ENCODE assay signal across 1 cellular context in the genomic region with DNA sequence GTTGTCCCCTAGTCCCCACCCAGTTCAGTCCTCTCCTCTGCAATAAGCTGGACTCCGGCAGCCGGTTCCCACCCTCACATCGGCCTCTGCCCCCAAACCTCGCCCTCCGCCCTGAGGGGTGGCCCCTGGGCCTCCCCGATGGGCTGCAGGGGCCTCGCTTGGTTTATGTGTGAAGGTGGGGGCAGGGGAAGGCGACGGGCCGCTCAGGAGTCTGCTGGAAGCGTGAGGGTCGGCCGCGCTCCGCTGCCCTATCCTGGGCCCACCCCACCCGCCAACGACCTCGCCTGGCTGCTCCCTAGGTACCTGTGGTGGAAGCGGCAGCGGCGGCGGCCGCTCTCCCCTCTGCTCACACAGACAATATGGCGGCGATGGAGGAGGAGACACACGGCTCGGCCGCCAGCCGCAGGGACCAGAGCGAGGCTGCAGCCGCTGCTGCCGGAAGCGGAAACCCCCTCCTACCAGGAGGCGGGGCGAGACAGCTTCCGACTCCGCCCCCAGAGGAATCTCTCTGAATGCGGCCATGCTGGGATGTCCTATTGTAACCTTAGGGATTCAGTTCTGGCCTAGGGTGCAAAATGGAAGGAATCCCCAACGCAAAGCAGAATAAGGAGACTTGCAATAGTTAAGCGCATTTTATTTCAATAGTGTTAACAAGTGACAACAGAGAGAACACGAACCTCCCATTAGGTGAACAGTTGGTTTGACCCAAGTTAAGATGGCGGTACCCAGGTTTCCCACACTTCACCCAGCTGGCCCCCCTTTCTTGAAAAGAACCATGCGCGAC.
TF ChIP-seq lines count a peak whose summit lies in the region.

A gene (minus strand): TSS at position 422 of the 784 bp plus-strand sequence. CDS start 35,239 bp downstream, outside the sequence.

TF ChIP-seq in HepG2, 621 proteins besides CTCF, POLR2A, EP300 and RAD21 (continued from another document and continues in another):
- TF ChIP-seq, protein P1, sequence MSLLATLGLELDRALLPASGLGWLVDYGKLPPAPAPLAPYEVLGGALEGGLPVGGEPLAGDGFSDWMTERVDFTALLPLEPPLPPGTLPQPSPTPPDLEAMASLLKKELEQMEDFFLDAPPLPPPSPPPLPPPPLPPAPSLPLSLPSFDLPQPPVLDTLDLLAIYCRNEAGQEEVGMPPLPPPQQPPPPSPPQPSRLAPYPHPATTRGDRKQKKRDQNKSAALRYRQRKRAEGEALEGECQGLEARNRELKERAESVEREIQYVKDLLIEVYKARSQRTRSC (CRISPR knock-in tag; IDR thresholded peaks at IDR 0.05; ENCODE audit: low read depth), result peak; percentile 94; the same call in 1 of the 2 replicates
- TF ChIP-seq MZF1 (CRISPR knock-in tag; IDR thresholded peaks at IDR 0.05; ENCODE audit: borderline replicate concordance) (no peak; the same call in 1 of the 2 replicates), GLI4 (CRISPR knock-in tag; IDR thresholded peaks at IDR 0.05; ENCODE audit: borderline replicate concordance) (peak; percentile 78; the same call in 1 of the 2 replicates), RXRA (CRISPR knock-in tag; IDR thresholded peaks at IDR 0.05) (peak; percentile 82), LCORL (IDR thresholded peaks at IDR 0.05) (peak; percentile 92), LCORL (CRISPR knock-in tag; IDR thresholded peaks at IDR 0.05) (peak; percentile 93), MTA3 (CRISPR knock-in tag; IDR thresholded peaks at IDR 0.05) (peak; percentile 86; the same call in 1 of the 2 replicates), CC2D1A (CRISPR knock-in tag; IDR thresholded peaks at IDR 0.05) (no peak), KLF11 (CRISPR knock-in tag; IDR thresholded peaks at IDR 0.05) (peak; percentile 55; the same call in 1 of the 2 replicates), NR2F2 (IDR thresholded peaks at IDR 0.05; ENCODE audit: borderline replicate concordance, low read depth) (0 out of 2 replicates have a peak, but pooled peaks have one; percentile 7), FOXC1 (CRISPR knock-in tag; IDR thresholded peaks at IDR 0.05; ENCODE audit: borderline replicate concordance) (peak; percentile 98; the same call in 1 of the 2 replicates), NR2F1 (CRISPR knock-in tag; IDR thresholded peaks at IDR 0.05) (peak in 1 of 2 experiments; percentile 48; a peak in 1 of 4 replicates), ZNF674 (CRISPR knock-in tag; IDR thresholded peaks at IDR 0.05; ENCODE audit: low read depth) (peak; percentile 74; the same call in 1 of the 2 replicates), TCF12 (IDR thresholded peaks at IDR 0.05) (no peak), TCF12 (CRISPR knock-in tag; IDR thresholded peaks at IDR 0.05) (peak; percentile 77; the same call in 1 of the 2 replicates), KMT2B (CRISPR knock-in tag; IDR thresholded peaks at IDR 0.05) (peak; percentile 86), GZF1 (CRISPR knock-in tag; IDR thresholded peaks at IDR 0.05) (peak; percentile 46; the same call in 1 of the 2 replicates), MXD4 (CRISPR knock-in tag; IDR thresholded peaks at IDR 0.05) (peak; percentile 77), KLF13 (CRISPR knock-in tag; IDR thresholded peaks at IDR 0.05) (peak; percentile 92), ZFAT (CRISPR knock-in tag; conservative IDR thresholded peaks at IDR 0.05) (no peak), SRSF1 (optimal IDR thresholded peaks at IDR 0.05; ENCODE audit: low read depth, low read length) (peak; percentile 98), NCOA5 (CRISPR knock-in tag; IDR thresholded peaks at IDR 0.05) (no peak), PRMT3 (CRISPR knock-in tag; IDR thresholded peaks at IDR 0.05; ENCODE audit: borderline replicate concordance, low read depth) (no peak), ZNF484 (CRISPR knock-in tag; IDR thresholded peaks at IDR 0.05; ENCODE audit: borderline replicate concordance, low read depth) (no peak), SSRP1 (CRISPR knock-in tag; IDR thresholded peaks at IDR 0.05) (no peak), HDAC1 (CRISPR knock-in tag; IDR thresholded peaks at IDR 0.05) (peak; percentile 66), MTA1 (CRISPR knock-in tag; IDR thresholded peaks at IDR 0.05; ENCODE audit: borderline replicate concordance) (peak; percentile 81; the same call in 1 of the 2 replicates), ONECUT2 (CRISPR knock-in tag; IDR thresholded peaks at IDR 0.05) (no peak), ARHGAP35 (CRISPR knock-in tag; IDR thresholded peaks at IDR 0.05; ENCODE audit: borderline replicate concordance) (no peak; the same call in 1 of the 2 replicates), GABPB1 (CRISPR knock-in tag; IDR thresholded peaks at IDR 0.05) (peak; percentile 100), U2AF2 (IDR thresholded peaks at IDR 0.05; ENCODE audit: low read depth, low read length) (0 out of 2 replicates have a peak, but pooled peaks have one; percentile 26), GATA4 (IDR thresholded peaks at IDR 0.05; ENCODE audit: borderline replicate concordance, low read depth) (peak; percentile 82; the same call in 1 of the 2 replicates), ZMYM2 (CRISPR knock-in tag; IDR thresholded peaks at IDR 0.05) (peak; percentile 79), PHF20 (CRISPR knock-in tag; IDR thresholded peaks at IDR 0.05) (peak; percentile 86), HDAC6 (IDR thresholded peaks at IDR 0.05; ENCODE audit: low read depth, low read length) (no peak), ISX (CRISPR knock-in tag; conservative IDR thresholded peaks at IDR 0.05) (peak; percentile 95; the same call in 1 of the 2 replicates), SUZ12 (IDR thresholded peaks at IDR 0.05; ENCODE audit: low read depth, low read length) (no peak; the same call in 1 of the 2 replicates), ZSCAN31 (CRISPR knock-in tag; IDR thresholded peaks at IDR 0.05; ENCODE audit: low read depth) (peak; percentile 99)
- TF ChIP-seq, protein P2, sequence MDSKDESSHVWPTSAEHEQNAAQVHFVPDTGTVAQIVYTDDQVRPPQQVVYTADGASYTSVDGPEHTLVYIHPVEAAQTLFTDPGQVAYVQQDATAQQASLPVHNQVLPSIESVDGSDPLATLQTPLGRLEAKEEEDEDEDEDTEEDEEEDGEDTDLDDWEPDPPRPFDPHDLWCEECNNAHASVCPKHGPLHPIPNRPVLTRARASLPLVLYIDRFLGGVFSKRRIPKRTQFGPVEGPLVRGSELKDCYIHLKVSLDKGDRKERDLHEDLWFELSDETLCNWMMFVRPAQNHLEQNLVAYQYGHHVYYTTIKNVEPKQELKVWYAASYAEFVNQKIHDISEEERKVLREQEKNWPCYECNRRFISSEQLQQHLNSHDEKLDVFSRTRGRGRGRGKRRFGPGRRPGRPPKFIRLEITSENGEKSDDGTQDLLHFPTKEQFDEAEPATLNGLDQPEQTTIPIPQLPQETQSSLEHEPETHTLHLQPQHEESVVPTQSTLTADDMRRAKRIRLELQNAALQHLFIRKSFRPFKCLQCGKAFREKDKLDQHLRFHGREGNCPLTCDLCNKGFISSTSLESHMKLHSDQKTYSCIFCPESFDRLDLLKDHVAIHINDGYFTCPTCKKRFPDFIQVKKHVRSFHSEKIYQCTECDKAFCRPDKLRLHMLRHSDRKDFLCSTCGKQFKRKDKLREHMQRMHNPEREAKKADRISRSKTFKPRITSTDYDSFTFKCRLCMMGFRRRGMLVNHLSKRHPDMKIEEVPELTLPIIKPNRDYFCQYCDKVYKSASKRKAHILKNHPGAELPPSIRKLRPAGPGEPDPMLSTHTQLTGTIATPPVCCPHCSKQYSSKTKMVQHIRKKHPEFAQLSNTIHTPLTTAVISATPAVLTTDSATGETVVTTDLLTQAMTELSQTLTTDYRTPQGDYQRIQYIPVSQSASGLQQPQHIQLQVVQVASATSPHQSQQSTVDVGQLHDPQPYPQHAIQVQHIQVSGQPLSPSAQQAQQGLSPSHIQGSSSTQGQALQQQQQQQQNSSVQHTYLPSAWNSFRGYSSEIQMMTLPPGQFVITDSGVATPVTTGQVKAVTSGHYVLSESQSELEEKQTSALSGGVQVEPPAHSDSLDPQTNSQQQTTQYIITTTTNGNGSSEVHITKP (CRISPR knock-in tag; IDR thresholded peaks at IDR 0.05; ENCODE audit: low read depth), result peak; percentile 99
- TF ChIP-seq, protein P3, sequence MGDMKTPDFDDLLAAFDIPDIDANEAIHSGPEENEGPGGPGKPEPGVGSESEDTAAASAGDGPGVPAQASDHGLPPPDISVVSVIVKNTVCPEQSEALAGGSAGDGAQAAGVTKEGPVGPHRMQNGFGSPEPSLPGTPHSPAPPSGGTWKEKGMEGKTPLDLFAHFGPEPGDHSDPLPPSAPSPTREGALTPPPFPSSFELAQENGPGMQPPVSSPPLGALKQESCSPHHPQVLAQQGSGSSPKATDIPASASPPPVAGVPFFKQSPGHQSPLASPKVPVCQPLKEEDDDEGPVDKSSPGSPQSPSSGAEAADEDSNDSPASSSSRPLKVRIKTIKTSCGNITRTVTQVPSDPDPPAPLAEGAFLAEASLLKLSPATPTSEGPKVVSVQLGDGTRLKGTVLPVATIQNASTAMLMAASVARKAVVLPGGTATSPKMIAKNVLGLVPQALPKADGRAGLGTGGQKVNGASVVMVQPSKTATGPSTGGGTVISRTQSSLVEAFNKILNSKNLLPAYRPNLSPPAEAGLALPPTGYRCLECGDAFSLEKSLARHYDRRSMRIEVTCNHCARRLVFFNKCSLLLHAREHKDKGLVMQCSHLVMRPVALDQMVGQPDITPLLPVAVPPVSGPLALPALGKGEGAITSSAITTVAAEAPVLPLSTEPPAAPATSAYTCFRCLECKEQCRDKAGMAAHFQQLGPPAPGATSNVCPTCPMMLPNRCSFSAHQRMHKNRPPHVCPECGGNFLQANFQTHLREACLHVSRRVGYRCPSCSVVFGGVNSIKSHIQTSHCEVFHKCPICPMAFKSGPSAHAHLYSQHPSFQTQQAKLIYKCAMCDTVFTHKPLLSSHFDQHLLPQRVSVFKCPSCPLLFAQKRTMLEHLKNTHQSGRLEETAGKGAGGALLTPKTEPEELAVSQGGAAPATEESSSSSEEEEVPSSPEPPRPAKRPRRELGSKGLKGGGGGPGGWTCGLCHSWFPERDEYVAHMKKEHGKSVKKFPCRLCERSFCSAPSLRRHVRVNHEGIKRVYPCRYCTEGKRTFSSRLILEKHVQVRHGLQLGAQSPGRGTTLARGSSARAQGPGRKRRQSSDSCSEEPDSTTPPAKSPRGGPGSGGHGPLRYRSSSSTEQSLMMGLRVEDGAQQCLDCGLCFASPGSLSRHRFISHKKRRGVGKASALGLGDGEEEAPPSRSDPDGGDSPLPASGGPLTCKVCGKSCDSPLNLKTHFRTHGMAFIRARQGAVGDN (CRISPR knock-in tag; IDR thresholded peaks at IDR 0.05), result peak; percentile 95
- TF ChIP-seq, protein P4, sequence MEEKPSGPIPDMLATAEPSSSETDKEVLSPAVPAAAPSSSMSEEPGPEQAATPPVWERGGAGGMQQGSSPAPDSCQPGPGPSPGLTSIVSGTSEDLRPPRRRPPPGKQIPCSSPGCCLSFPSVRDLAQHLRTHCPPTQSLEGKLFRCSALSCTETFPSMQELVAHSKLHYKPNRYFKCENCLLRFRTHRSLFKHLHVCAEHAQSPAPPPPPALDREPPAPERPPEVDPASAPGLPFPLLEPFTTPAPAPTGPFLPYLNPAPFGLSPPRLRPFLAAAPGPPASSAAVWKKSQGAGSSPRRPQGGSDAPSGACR (CRISPR knock-in tag; IDR thresholded peaks at IDR 0.05), result peak; percentile 99
- TF ChIP-seq, protein P5, sequence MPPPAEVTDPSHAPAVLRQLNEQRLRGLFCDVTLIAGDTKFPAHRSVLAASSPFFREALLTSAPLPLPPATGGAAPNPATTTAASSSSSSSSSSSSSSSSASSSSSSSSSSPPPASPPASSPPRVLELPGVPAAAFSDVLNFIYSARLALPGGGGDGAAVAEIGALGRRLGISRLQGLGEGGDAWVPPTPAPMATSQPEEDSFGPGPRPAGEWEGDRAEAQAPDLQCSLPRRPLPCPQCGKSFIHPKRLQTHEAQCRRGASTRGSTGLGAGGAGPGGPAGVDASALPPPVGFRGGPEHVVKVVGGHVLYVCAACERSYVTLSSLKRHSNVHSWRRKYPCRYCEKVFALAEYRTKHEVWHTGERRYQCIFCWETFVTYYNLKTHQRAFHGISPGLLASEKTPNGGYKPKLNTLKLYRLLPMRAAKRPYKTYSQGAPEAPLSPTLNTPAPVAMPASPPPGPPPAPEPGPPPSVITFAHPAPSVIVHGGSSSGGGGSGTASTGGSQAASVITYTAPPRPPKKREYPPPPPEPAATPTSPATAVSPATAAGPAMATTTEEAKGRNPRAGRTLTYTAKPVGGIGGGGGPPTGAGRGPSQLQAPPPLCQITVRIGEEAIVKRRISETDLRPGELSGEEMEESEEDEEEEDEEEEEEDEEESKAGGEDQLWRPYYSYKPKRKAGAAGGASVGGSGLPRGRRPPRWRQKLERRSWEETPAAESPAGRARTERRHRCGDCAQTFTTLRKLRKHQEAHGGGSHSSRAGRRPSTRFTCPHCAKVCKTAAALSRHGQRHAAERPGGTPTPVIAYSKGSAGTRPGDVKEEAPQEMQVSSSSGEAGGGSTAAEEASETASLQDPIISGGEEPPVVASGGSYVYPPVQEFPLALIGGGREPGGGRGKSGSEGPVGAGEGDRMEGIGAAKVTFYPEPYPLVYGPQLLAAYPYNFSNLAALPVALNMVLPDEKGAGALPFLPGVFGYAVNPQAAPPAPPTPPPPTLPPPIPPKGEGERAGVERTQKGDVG (CRISPR knock-in tag; IDR thresholded peaks at IDR 0.05; ENCODE audit: borderline replicate concordance), result no peak; the same call in 1 of the 2 replicates
- TF ChIP-seq, protein P6, sequence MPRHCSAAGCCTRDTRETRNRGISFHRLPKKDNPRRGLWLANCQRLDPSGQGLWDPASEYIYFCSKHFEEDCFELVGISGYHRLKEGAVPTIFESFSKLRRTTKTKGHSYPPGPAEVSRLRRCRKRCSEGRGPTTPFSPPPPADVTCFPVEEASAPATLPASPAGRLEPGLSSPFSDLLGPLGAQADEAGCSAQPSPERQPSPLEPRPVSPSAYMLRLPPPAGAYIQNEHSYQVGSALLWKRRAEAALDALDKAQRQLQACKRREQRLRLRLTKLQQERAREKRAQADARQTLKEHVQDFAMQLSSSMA (CRISPR knock-in tag; IDR thresholded peaks at IDR 0.05), result peak; percentile 95
- TF ChIP-seq, protein P7, sequence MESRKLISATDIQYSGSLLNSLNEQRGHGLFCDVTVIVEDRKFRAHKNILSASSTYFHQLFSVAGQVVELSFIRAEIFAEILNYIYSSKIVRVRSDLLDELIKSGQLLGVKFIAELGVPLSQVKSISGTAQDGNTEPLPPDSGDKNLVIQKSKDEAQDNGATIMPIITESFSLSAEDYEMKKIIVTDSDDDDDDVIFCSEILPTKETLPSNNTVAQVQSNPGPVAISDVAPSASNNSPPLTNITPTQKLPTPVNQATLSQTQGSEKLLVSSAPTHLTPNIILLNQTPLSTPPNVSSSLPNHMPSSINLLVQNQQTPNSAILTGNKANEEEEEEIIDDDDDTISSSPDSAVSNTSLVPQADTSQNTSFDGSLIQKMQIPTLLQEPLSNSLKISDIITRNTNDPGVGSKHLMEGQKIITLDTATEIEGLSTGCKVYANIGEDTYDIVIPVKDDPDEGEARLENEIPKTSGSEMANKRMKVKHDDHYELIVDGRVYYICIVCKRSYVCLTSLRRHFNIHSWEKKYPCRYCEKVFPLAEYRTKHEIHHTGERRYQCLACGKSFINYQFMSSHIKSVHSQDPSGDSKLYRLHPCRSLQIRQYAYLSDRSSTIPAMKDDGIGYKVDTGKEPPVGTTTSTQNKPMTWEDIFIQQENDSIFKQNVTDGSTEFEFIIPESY (CRISPR knock-in tag; IDR thresholded peaks at IDR 0.05), result peak; percentile 73
- TF ChIP-seq, protein P8, sequence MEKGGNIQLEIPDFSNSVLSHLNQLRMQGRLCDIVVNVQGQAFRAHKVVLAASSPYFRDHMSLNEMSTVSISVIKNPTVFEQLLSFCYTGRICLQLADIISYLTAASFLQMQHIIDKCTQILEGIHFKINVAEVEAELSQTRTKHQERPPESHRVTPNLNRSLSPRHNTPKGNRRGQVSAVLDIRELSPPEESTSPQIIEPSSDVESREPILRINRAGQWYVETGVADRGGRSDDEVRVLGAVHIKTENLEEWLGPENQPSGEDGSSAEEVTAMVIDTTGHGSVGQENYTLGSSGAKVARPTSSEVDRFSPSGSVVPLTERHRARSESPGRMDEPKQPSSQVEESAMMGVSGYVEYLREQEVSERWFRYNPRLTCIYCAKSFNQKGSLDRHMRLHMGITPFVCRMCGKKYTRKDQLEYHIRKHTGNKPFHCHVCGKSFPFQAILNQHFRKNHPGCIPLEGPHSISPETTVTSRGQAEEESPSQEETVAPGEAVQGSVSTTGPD (CRISPR knock-in tag; IDR thresholded peaks at IDR 0.05), result no peak
